Comparison of ENCODE assay signal across 15 cellular contexts in the genomic region with DNA sequence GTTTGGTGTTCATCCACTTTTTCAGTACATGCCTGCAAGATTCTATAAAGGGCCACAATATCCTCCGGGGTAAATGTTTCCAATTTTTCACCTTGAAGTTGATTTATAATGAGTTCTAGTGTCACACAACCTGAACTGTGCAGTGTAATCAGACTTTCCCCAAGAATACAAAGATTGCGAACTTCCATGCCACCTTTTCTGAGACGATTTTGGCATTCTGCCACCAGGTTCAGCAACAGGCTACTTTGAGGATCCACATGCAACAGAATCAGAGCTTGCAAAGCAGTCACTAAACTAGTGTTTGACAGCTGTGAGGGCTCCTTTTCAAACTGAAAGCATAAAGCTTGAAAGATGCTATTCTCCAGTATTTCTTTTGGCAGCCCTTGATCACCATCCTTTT. TPM values are rescaled to one million over a fixed set of nuclear protein-coding genes. Genes with fewer than 3 reads are reported as not detected.
DNase-seq lines count a peak whose midpoint lies in the region; ATAC-seq and TF ChIP-seq lines count a peak whose summit lies in the region.
"Had no signal": no experiment of that assay in that cellular context is flagged by ENCODE, and none has a peak within 500 bp of the region (broad histone marks: within the 10 kb centered on the region; RNA-seq: fewer than 3 reads in every experiment).

No MANE protein-coding gene starts in this region.

- H3K4me2 ChIP-seq in SK-N-SH (peak overlapping the region; percentile 82), H9 (ENCODE audit: insufficient read depth, insufficient read length, low read length) (no peak overlapping the region)

- peaks cover 0 to 45% (median 30%) of the 10 kb centered on the region in 3 experiments; a peak in 5 of 7 replicates for H3K36me3 Mint-ChIP-seq in H9 (ENCODE audit: insufficient read depth in 1 of 3, low read depth in 3 of 3)
- H3K36me3 Mint-ChIP-seq in activated naive CD8-positive, alpha-beta T cell treated with anti-CD3 and anti-CD28 coated beads for 36 hours = peaks cover 48% of the 10 kb centered on the region
- peaks cover 10% of the 10 kb centered on the region for H3K36me3 Mint-ChIP-seq in natural killer cell treated with Interleukin-12 subunit alpha and Interleukin-12 subunit beta and Interleukin-15 and Interleukin-18, amount 100 ng/mL, for 72 hours

- no peaks in the 10 kb centered on the region for H3K27me3 ChIP-seq in SK-N-SH (ENCODE audit: insufficient read depth)
- H3K27me3 ChIP-seq in H9 (ENCODE audit: insufficient read depth, low read length) = no peaks in the 10 kb centered on the region

- H3K9ac ChIP-seq in SK-N-SH = no peak overlapping the region
- no peak overlapping the region for H3K9ac ChIP-seq in H9 (ENCODE audit: extremely low read depth, insufficient read length, low read length)

- H3K27ac ChIP-seq in SK-N-SH (ENCODE audit: low read depth in 2 of 2, low read length in 1 of 2) (no peak overlapping the region), H9 (ENCODE audit: insufficient read length, low read depth, low read length) (no peak overlapping the region)

- TF ChIP-seq EP300 in SK-N-SH (IDR thresholded peaks at IDR 0.05; ENCODE audit: borderline replicate concordance in 1 of 2, low read depth in 1 of 2, low read length in 1 of 2) = no peak

- H3K23ac ChIP-seq in H9 (ENCODE audit: insufficient read length, low read depth, low read length) = no peak overlapping the region

- 77% methylated on average over 3 of the region's 3 CpGs for WGBS in SK-N-SH (ENCODE audit: low lambda C conversion rate)
- WGBS in H9 (ENCODE audit: extremely low coverage, insufficient read length, low lambda C conversion rate) = no CpG with 5 or more reads among the region's 3 CpGs

- peak overlapping the region; percentile 37 to 90; a peak in 3 of 5 replicates for H3K4me3 Mint-ChIP-seq in H9
- peak overlapping the region; percentile 88 for H3K4me3 Mint-ChIP-seq in activated naive CD8-positive, alpha-beta T cell treated with anti-CD3 and anti-CD28 coated beads for 36 hours
- peak overlapping the region; percentile 95 for H3K4me3 Mint-ChIP-seq in natural killer cell treated with Interleukin-12 subunit alpha and Interleukin-12 subunit beta and Interleukin-15 and Interleukin-18, amount 100 ng/mL, for 72 hours

- H3K9me2 ChIP-seq in SK-N-SH = no peaks in the 10 kb centered on the region

- H4K5ac ChIP-seq in H9 (ENCODE audit: insufficient read length, low read depth, low read length) = no peak overlapping the region

- no peak overlapping the region for H4K91ac ChIP-seq in H9 (ENCODE audit: insufficient read length, low read depth, low read length)

- no peak overlapping the region for H2BK5ac ChIP-seq in H9 (ENCODE audit: insufficient read length, low read length)

- POLR2A ChIA-PET in SK-N-SH (lab: Yijun Ruan, JAX) = no interaction called here

- H3K79me1 ChIP-seq in H9 (ENCODE audit: insufficient read depth, low read depth, low read length, poor library complexity, severe bottlenecking) = no peaks in the 10 kb centered on the region

- no peak overlapping the region for H3K27ac Mint-ChIP-seq in H9
- no peak overlapping the region for H3K27ac Mint-ChIP-seq in activated naive CD8-positive, alpha-beta T cell treated with anti-CD3 and anti-CD28 coated beads for 36 hours
- H3K27ac Mint-ChIP-seq in natural killer cell treated with Interleukin-12 subunit alpha and Interleukin-12 subunit beta and Interleukin-15 and Interleukin-18, amount 100 ng/mL, for 72 hours = no peak overlapping the region

- peaks cover 15% of the 10 kb centered on the region for H4K20me1 ChIP-seq in SK-N-SH (ENCODE audit: insufficient read depth)
- H4K20me1 ChIP-seq in H9 (ENCODE audit: control insufficient read depth, insufficient read depth, insufficient read length) = no peaks in the 10 kb centered on the region

- no peak overlapping the region for H2BK120ac ChIP-seq in H9 (ENCODE audit: low read depth, low read length, poor library complexity, severe bottlenecking)

- H3K4ac ChIP-seq in H9 (ENCODE audit: low read depth, low read length) = no peak overlapping the region

- no peak overlapping the region for H2BK12ac ChIP-seq in H9 (ENCODE audit: insufficient read length, low read depth, low read length)

- H3K18ac ChIP-seq in H9 (ENCODE audit: insufficient read length, low read depth, low read length) = no peak overlapping the region

- no peak for TF ChIP-seq CTCF in SK-N-SH (IDR thresholded peaks at IDR 0.05)
- no peak for TF ChIP-seq CTCF in H9 (conservative IDR thresholded peaks at IDR 0.05)

- H3K27me3 Mint-ChIP-seq in H9 (ENCODE audit: low read depth) = no peaks in the 10 kb centered on the region
- H3K27me3 Mint-ChIP-seq in activated naive CD8-positive, alpha-beta T cell treated with anti-CD3 and anti-CD28 coated beads for 36 hours = no peaks in the 10 kb centered on the region
- no peaks in the 10 kb centered on the region for H3K27me3 Mint-ChIP-seq in natural killer cell treated with Interleukin-12 subunit alpha and Interleukin-12 subunit beta and Interleukin-15 and Interleukin-18, amount 100 ng/mL, for 72 hours

- CTCF ChIA-PET in SK-N-SH (lab: Yijun Ruan, JAX) = interaction anchor here (1.2 to 5.3 kb wide), 2 partner anchors 10 to 20 kb away, joined by 6 to 34 read pairs; no protein-coding TSS in a partner anchor

- H3K4me1 ChIP-seq in SK-N-SH (ENCODE audit: control insufficient read depth in 1 of 2, insufficient read depth in 2 of 2, low read depth in 1 of 2, low read length in 1 of 2) = peaks cover 0 to 12% of the 10 kb centered on the region in 2 experiments; a peak in 2 of 4 replicates
- no peaks in the 10 kb centered on the region for H3K4me1 ChIP-seq in H9 (ENCODE audit: insufficient read depth, low read length)

- H3K9me3 Mint-ChIP-seq in H9 = no peaks in the 10 kb centered on the region
- no peaks in the 10 kb centered on the region for H3K9me3 Mint-ChIP-seq in activated naive CD8-positive, alpha-beta T cell treated with anti-CD3 and anti-CD28 coated beads for 36 hours
- no peaks in the 10 kb centered on the region for H3K9me3 Mint-ChIP-seq in natural killer cell treated with Interleukin-12 subunit alpha and Interleukin-12 subunit beta and Interleukin-15 and Interleukin-18, amount 100 ng/mL, for 72 hours

- ATAC-seq in SK-N-SH treated with all-trans-retinoic acid at 6 μM for 48 hours = no peak
- ATAC-seq in natural killer cell treated with Interleukin-12 subunit alpha and Interleukin-12 subunit beta and Interleukin-15 and Interleukin-18, amount 100 ng/mL, for 72 hours = no peak
- ATAC-seq in left lobe of liver = no peak
- ATAC-seq: left colon had no signal

- no peak overlapping the region for H2BK15ac ChIP-seq in H9 (ENCODE audit: low read depth, low read length)

- peaks cover 18 to 19% of the 10 kb centered on the region in 2 experiments for H3K4me1 Mint-ChIP-seq in H9
- peaks cover 55% of the 10 kb centered on the region for H3K4me1 Mint-ChIP-seq in activated naive CD8-positive, alpha-beta T cell treated with anti-CD3 and anti-CD28 coated beads for 36 hours
- H3K4me1 Mint-ChIP-seq in natural killer cell treated with Interleukin-12 subunit alpha and Interleukin-12 subunit beta and Interleukin-15 and Interleukin-18, amount 100 ng/mL, for 72 hours (ENCODE audit: low read depth in 2 of 2) = peaks cover 34 to 41% of the 10 kb centered on the region in 2 donors

- H3K23me2 ChIP-seq in H9 (ENCODE audit: insufficient read length, low read depth, low read length, poor library complexity, severe bottlenecking) = peaks cover 4% of the 10 kb centered on the region

- no peak overlapping the region for H3K14ac ChIP-seq in H9 (ENCODE audit: insufficient read depth, low read length)

- H2BK20ac ChIP-seq in H9 (ENCODE audit: low read depth, low read length, poor library complexity, severe bottlenecking) = no peak overlapping the region

- no peak for DNase-seq in SK-N-SH
- no peak for DNase-seq in H9
- DNase-seq in activated naive CD8-positive, alpha-beta T cell treated with anti-CD3 and anti-CD28 coated beads for 36 hours = no peak
- DNase-seq in natural killer cell treated with Interleukin-12 subunit alpha and Interleukin-12 subunit beta and Interleukin-15 and Interleukin-18, amount 100 ng/mL, for 72 hours (ENCODE audit: low spot score) = no peak
- DNase-seq in NCI-H226 = no peak
- no peak for DNase-seq in globus pallidus (ENCODE audit: low spot score)
- DNase-seq in left lobe of liver (ENCODE audit: low spot score) = no peak
- DNase-seq: DMS79 treated with DMSO at 0.1 percent for 48 hours, left colon, NCI-H187 treated with DMSO at 0.1 percent for 48 hours, nucleus accumbens, trophoblast cell had no signal

- H3K56ac ChIP-seq in H9 (ENCODE audit: insufficient read length, low read depth, low read length) = no peak overlapping the region

- TF ChIP-seq RAD21 in SK-N-SH (IDR thresholded peaks at IDR 0.05; ENCODE audit: low read length) = no peak

- no peak overlapping the region for H2AK5ac ChIP-seq in H9 (ENCODE audit: insufficient read length, low read length)

- H2AFZ ChIP-seq in SK-N-SH (ENCODE audit: low read depth) = no peak overlapping the region
- H2AFZ ChIP-seq in H9 (ENCODE audit: low read length) = no peak overlapping the region

- H3K36me3 ChIP-seq in SK-N-SH (replicated peaks in 1 of 2; ENCODE audit: control insufficient read depth in 1 of 2, insufficient read depth in 2 of 2, low read length in 1 of 2) = peaks cover 33 to 45% of the 10 kb centered on the region in 2 experiments

- H3K79me2 ChIP-seq in SK-N-SH (ENCODE audit: insufficient read depth) (peaks cover 74% of the 10 kb centered on the region), H9 (ENCODE audit: insufficient read depth, low read length) (peaks cover 15% of the 10 kb centered on the region)

- no peak overlapping the region for H4K8ac ChIP-seq in H9 (replicated peaks; ENCODE audit: insufficient read length, low read depth, low read length)

- no peak overlapping the region for H3T11ph ChIP-seq in H9 (ENCODE audit: low read length)

- H3K9me3 ChIP-seq in SK-N-SH (no peaks in the 10 kb centered on the region), H9 (ENCODE audit: control insufficient read depth, low read depth, low read length) (no peaks in the 10 kb centered on the region)

- no peaks in the 10 kb centered on the region for H3F3A ChIP-seq in SK-N-SH (replicated peaks; ENCODE audit: insufficient read depth)

- H3K4me3 ChIP-seq in SK-N-SH (ENCODE audit: low read depth in 2 of 2, low read length in 1 of 2) = 0 out of 4 replicates have a peak overlapping the region, but pooled peaks of 1 of the 2 experiments have one; percentile 7

RNA-seq across cellular contexts. Expression of gene FASTKD3, which starts 1.6 kb away (rescaled TPM):
- 5.4 and 8.5 TPM in 2 replicates for polyA plus RNA-seq in SK-N-SH (2012; rRNA removed)
- polyA plus RNA-seq in SK-N-SH (2012; cell fraction: cytosol; rRNA removed) = 7.9 and 8.2 TPM in 2 replicates
- 4.0 and 12.3 TPM in 2 replicates for polyA plus RNA-seq in SK-N-SH (2012; cell fraction: nucleus; rRNA removed)
- 15.0 and 16.3 TPM in 2 replicates for total RNA-seq in H9 (2021)
- 10 to 100 TPM; 23.3 to 23.6 TPM for total RNA-seq in activated naive CD8-positive, alpha-beta T cell treated with anti-CD3 and anti-CD28 coated beads for 36 hours
- 10 to 100 TPM; 13.6 to 16.2 TPM for total RNA-seq in natural killer cell treated with Interleukin-12 subunit alpha and Interleukin-12 subunit beta and Interleukin-15 and Interleukin-18, amount 100 ng/mL, for 72 hours
- total RNA-seq in left lobe of liver = 3.7 TPM

RNA-seq across cellular contexts. Expression of gene MTRR, which starts 1.7 kb away (rescaled TPM):
- 18.4 and 23.5 TPM in 2 replicates for polyA plus RNA-seq in SK-N-SH (2012; rRNA removed)
- polyA plus RNA-seq in SK-N-SH (2012; cell fraction: cytosol; rRNA removed) = 17.6 and 18.2 TPM in 2 replicates
- polyA plus RNA-seq in SK-N-SH (2012; cell fraction: nucleus; rRNA removed) = 49.1 and 69.3 TPM in 2 replicates
- total RNA-seq in H9 (2021) (66.0 and 69.6 TPM in 2 replicates), left lobe of liver (29.1 TPM)
- total RNA-seq in activated naive CD8-positive, alpha-beta T cell treated with anti-CD3 and anti-CD28 coated beads for 36 hours = 10 to 100 TPM; 54.1 to 67.2 TPM
- total RNA-seq in natural killer cell treated with Interleukin-12 subunit alpha and Interleukin-12 subunit beta and Interleukin-15 and Interleukin-18, amount 100 ng/mL, for 72 hours = 10 to 100 TPM; 72.7 to 91.3 TPM

RNA-seq across cellular contexts. Expression of gene CFAP90, which starts 16.3 kb away (rescaled TPM):
- polyA plus RNA-seq in SK-N-SH (2012; rRNA removed) = 0.06 and 0.10 TPM in 2 replicates
- polyA plus RNA-seq in SK-N-SH (2012; cell fraction: cytosol; rRNA removed) = 0.12 TPM in 2 replicates
- 0.13 and 0.14 TPM in 2 replicates for polyA plus RNA-seq in SK-N-SH (2012; cell fraction: nucleus; rRNA removed)
- total RNA-seq in H9 (2021) (0.35 and 0.44 TPM in 2 replicates), left lobe of liver (0.48 TPM)
- total RNA-seq in activated naive CD8-positive, alpha-beta T cell treated with anti-CD3 and anti-CD28 coated beads for 36 hours = not detected
- not detected for total RNA-seq in natural killer cell treated with Interleukin-12 subunit alpha and Interleukin-12 subunit beta and Interleukin-15 and Interleukin-18, amount 100 ng/mL, for 72 hours
- total RNA-seq: activated CD8-positive, alpha-beta memory T cell treated with anti-CD3 and anti-CD28 coated beads for 36 hours; left colon; T-helper 2 cell treated with Interferon-gamma antibody and Interleukin-4, amounts not matched to agents 100 ng/mL and 5 ng/mL, for 36 hours had no signal
